Comparison of ENCODE assay signal across 9 cellular contexts in genomic region chr3:11530153-11530721, GRCh38.
DNase-seq lines count a peak whose midpoint lies in the region; ATAC-seq and TF ChIP-seq lines count a peak whose summit lies in the region.
"Had no signal": no experiment of that assay in that cellular context is flagged by ENCODE, and none has a peak within 500 bp of the region (broad histone marks: within the 10 kb centered on the region; RNA-seq: fewer than 3 reads in every experiment).

No MANE protein-coding gene starts in this region.

- DNase-seq in DMS 273 treated with DMSO at 0.1 percent for 48 hours (lab: John Stamatoyannopoulos, UW) (peak; percentile 50), NCI-H748 (lab: John Stamatoyannopoulos, UW; ENCODE audit: unreplicated experiment) (peak; percentile 81), fibroblast of the aortic adventitia (ENCODE audit: low read depth) (peak; percentile 98), ovary (peak; percentile 65 to 76 (median 76)), NCI-H446 (lab: John Stamatoyannopoulos, UW) (no peak), body of pancreas (no peak)
- no peak for DNase-seq in stimulated activated CD4-positive, alpha-beta T cell treated with anti-CD3 and anti-CD28 coated beads, Interleukin-12 subunit alpha, Interleukin-12 subunit beta, amount 100 ng/mL, for 4 hours
- no peak for DNase-seq in activated naive CD4-positive, alpha-beta T cell treated with anti-CD3 and anti-CD28 coated beads, Interleukin-2, amount 50 U/mL, for 16 hours
- DNase-seq: Karpas-422 had no signal

- H3K27me3 ChIP-seq in ovary (no peaks in the 10 kb centered on the region), body of pancreas (no peaks in the 10 kb centered on the region)

- ATAC-seq in body of pancreas: no peak

- peaks cover 25% of the 10 kb centered on the region for H3K4me1 ChIP-seq in ovary (ENCODE audit: insufficient read depth)
- H3K4me1 ChIP-seq in body of pancreas: no peaks in the 10 kb centered on the region

- H3K4me3 ChIP-seq in fibroblast of the aortic adventitia (ENCODE audit: low read depth, low read length): no peak overlapping the region
- no peak overlapping the region for H3K4me3 ChIP-seq in ovary
- H3K4me3 ChIP-seq in body of pancreas: no peak overlapping the region

- H3K36me3 ChIP-seq in ovary (no peaks in the 10 kb centered on the region), body of pancreas (replicated peaks in 1 of 2; ENCODE audit: insufficient read depth in 1 of 2, low read depth in 2 of 2) (no peaks in the 10 kb centered on the region)

- TF ChIP-seq EP300 in ovary (IDR thresholded peaks at IDR 0.05): no peak

- TF ChIP-seq CTCF in fibroblast of the aortic adventitia (IDR thresholded peaks at IDR 0.05; ENCODE audit: insufficient read depth, low read length) (peak; percentile 39), ovary (IDR thresholded peaks at IDR 0.05) (no peak), body of pancreas (IDR thresholded peaks at IDR 0.05) (no peak)

- H3K27ac ChIP-seq in ovary (peak overlapping the region in 1 of 2 donors; percentile 71), body of pancreas (no peak overlapping the region)

- intact Hi-C loops in ovary (cut with DNase I): no loop called here
- intact Hi-C loops in body of pancreas (cut with DNase I): no loop called here

- 11 to 23% (median 14%) methylated on average over 11 of the region's 11 CpGs for WGBS in ovary, 3 donors
- WGBS in body of pancreas, 2 donors: 86 to 96% methylated on average over 11 of the region's 11 CpGs

- TF ChIP-seq POLR2A in ovary (IDR thresholded peaks at IDR 0.05) (no peak), body of pancreas (IDR thresholded peaks at IDR 0.05) (no peak)

- no peaks in the 10 kb centered on the region for H3K9me3 ChIP-seq in ovary
- H3K9me3 ChIP-seq in body of pancreas: no peaks in the 10 kb centered on the region

Comparison
In these comparisons a context has a peak if more than half of its experiments do, and no peak if none do; other contexts are left out.
1. DNase-seq: peak in DMS 273 treated with DMSO at 0.1 percent for 48 hours (single experiment), NCI-H748 (single experiment), fibroblast of the aortic adventitia (single experiment) and ovary (5 of 5); none in NCI-H446 (0 of 2), stimulated activated CD4-positive, alpha-beta T cell treated with anti-CD3 and anti-CD28 coated beads, Interleukin-12 subunit alpha, Interleukin-12 subunit beta, amount 100 ng/mL, for 4 hours (single experiment), activated naive CD4-positive, alpha-beta T cell treated with anti-CD3 and anti-CD28 coated beads, Interleukin-2, amount 50 U/mL, for 16 hours (single experiment) and body of pancreas (0 of 4).